ENCODE assay signal across 8 cellular contexts in the genomic region with DNA sequence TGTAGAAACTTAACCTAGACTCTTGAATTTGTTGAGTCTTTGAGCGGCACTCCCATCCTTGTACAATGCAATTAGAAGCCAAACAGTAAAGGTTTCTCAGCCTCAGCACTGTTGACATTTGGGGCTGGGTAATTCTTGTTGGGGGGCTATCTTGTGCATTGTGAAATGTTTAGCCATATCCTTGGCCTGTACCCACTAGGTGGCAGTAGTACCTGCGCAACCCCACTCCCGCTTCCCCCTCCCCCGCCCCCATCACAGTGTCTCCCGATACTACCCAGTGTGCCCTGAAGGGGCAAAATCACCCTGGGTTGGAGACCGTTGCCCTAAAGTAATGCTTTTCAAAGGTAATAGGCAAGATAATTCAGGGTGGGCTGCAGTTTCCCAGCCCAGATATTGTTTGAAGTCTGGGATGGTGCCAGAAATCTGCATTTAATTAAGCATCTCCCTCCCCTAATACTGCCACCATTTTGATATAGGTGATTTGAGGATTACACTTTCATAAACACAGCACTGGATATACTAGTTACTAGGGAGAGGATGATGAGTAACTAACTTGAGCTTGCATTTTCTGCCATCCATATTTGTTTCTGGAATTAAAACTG. TPM values are rescaled to one million over a fixed set of nuclear protein-coding genes. Genes with fewer than 3 reads are reported as not detected.
DNase-seq lines count a peak whose midpoint lies in the region; ATAC-seq and TF ChIP-seq lines count a peak whose summit lies in the region.

No MANE protein-coding gene starts in this region.

- H3K9me3 Mint-ChIP-seq in natural killer cell treated with Interleukin-12 subunit alpha and Interleukin-12 subunit beta and Interleukin-15 and Interleukin-18, amount 100 ng/mL, for 72 hours, result no peaks in the 10 kb centered on the region
- H3K9me3 Mint-ChIP-seq in stimulated activated naive CD8-positive, alpha-beta T cell treated with anti-CD3 and anti-CD28 coated beads, Interleukin-15, Interleukin-2, amounts not matched to agents 100 ng/mL and 50 ng/mL, for 24 hours, result no peaks in the 10 kb centered on the region

- H3K36me3 ChIP-seq in NT2/D1 (ENCODE audit: insufficient read depth, insufficient read length, low read length), result peaks cover 55% of the 10 kb centered on the region

- H3K4me1 ChIP-seq in NT2/D1 (ENCODE audit: insufficient read depth, insufficient read length), result peaks cover 4% of the 10 kb centered on the region

- TF ChIP-seq CTCF in HL-60 (IDR thresholded peaks at IDR 0.05; ENCODE audit: insufficient read depth, low read length) (peak; percentile 65), epithelial cell of proximal tubule (conservative IDR thresholded peaks at IDR 0.05; ENCODE audit: low read depth, low read length) (peak; percentile 69)

- no peaks in the 10 kb centered on the region for H3K27me3 ChIP-seq in HL-60 (ENCODE audit: insufficient read depth, poor library complexity, severe bottlenecking)
- H3K27me3 ChIP-seq in NT2/D1 (ENCODE audit: insufficient read depth, insufficient read length), result no peaks in the 10 kb centered on the region

- H3K27ac Mint-ChIP-seq in natural killer cell treated with Interleukin-12 subunit alpha and Interleukin-12 subunit beta and Interleukin-15 and Interleukin-18, amount 100 ng/mL, for 72 hours, result peak overlapping the region in 1 of 2 donors; percentile 46
- H3K27ac Mint-ChIP-seq in stimulated activated naive CD8-positive, alpha-beta T cell treated with anti-CD3 and anti-CD28 coated beads, Interleukin-15, Interleukin-2, amounts not matched to agents 100 ng/mL and 50 ng/mL, for 24 hours, result peak overlapping the region; percentile 7

- H3K27ac ChIP-seq in HL-60 (replicated peaks), result peak overlapping the region; percentile 87

- no peaks in the 10 kb centered on the region for H3K36me3 Mint-ChIP-seq in natural killer cell treated with Interleukin-12 subunit alpha and Interleukin-12 subunit beta and Interleukin-15 and Interleukin-18, amount 100 ng/mL, for 72 hours
- H3K36me3 Mint-ChIP-seq in stimulated activated naive CD8-positive, alpha-beta T cell treated with anti-CD3 and anti-CD28 coated beads, Interleukin-15, Interleukin-2, amounts not matched to agents 100 ng/mL and 50 ng/mL, for 24 hours (ENCODE audit: low read depth), result peaks cover 49% of the 10 kb centered on the region

- H3K9me3 ChIP-seq in NT2/D1 (ENCODE audit: insufficient read depth, low read length), result no peaks in the 10 kb centered on the region

- DNase-seq in CD1c-positive myeloid dendritic cell (ENCODE audit: extremely low spot score) (peak; percentile 74), HL-60 (ENCODE audit: low read depth in 1 of 2, low spot score in 1 of 2) (peak in 1 of 2 experiments; percentile 65), NT2/D1 (ENCODE audit: low read depth, low spot score) (peak; percentile 69), activated T-cell treated with anti-CD3 and anti-CD28 coated beads for 1 hour (ENCODE audit: low read depth) (peak; percentile 69), epithelial cell of proximal tubule (ENCODE audit: low read depth) (no peak), cerebellar nuclear complex (lab: John Stamatoyannopoulos, UW) (no peak)
- DNase-seq in natural killer cell treated with Interleukin-12 subunit alpha and Interleukin-12 subunit beta and Interleukin-15 and Interleukin-18, amount 100 ng/mL, for 72 hours (ENCODE audit: low spot score), result peak; percentile 69

- H3K4me1 Mint-ChIP-seq in natural killer cell treated with Interleukin-12 subunit alpha and Interleukin-12 subunit beta and Interleukin-15 and Interleukin-18, amount 100 ng/mL, for 72 hours (ENCODE audit: low read depth in 2 of 2), result peaks cover 22 to 26% of the 10 kb centered on the region in 2 donors
- H3K4me1 Mint-ChIP-seq in stimulated activated naive CD8-positive, alpha-beta T cell treated with anti-CD3 and anti-CD28 coated beads, Interleukin-15, Interleukin-2, amounts not matched to agents 100 ng/mL and 50 ng/mL, for 24 hours (ENCODE audit: low read depth), result peaks cover 43% of the 10 kb centered on the region

- H3K27me3 Mint-ChIP-seq in natural killer cell treated with Interleukin-12 subunit alpha and Interleukin-12 subunit beta and Interleukin-15 and Interleukin-18, amount 100 ng/mL, for 72 hours, result no peaks in the 10 kb centered on the region
- H3K27me3 Mint-ChIP-seq in stimulated activated naive CD8-positive, alpha-beta T cell treated with anti-CD3 and anti-CD28 coated beads, Interleukin-15, Interleukin-2, amounts not matched to agents 100 ng/mL and 50 ng/mL, for 24 hours, result no peaks in the 10 kb centered on the region

- peak overlapping the region; percentile 95; the same call in 1 of the 2 replicates for H3K4me3 ChIP-seq in HL-60 (replicated peaks; ENCODE audit: insufficient read depth, low read length)
- peak overlapping the region; percentile 6 for H3K4me3 ChIP-seq in NT2/D1 (ENCODE audit: insufficient read length, low read depth)
- peak overlapping the region; percentile 92 for H3K4me3 ChIP-seq in epithelial cell of proximal tubule (ENCODE audit: low read depth, low read length)

- peak overlapping the region; percentile 61 for H3K4me3 Mint-ChIP-seq in natural killer cell treated with Interleukin-12 subunit alpha and Interleukin-12 subunit beta and Interleukin-15 and Interleukin-18, amount 100 ng/mL, for 72 hours
- H3K4me3 Mint-ChIP-seq in stimulated activated naive CD8-positive, alpha-beta T cell treated with anti-CD3 and anti-CD28 coated beads, Interleukin-15, Interleukin-2, amounts not matched to agents 100 ng/mL and 50 ng/mL, for 24 hours, result peak overlapping the region; percentile 62

- peak overlapping the region; percentile 45 for H3K9ac ChIP-seq in NT2/D1 (ENCODE audit: insufficient read length, low read depth)

- ATAC-seq in natural killer cell treated with Interleukin-12 subunit alpha and Interleukin-12 subunit beta and Interleukin-15 and Interleukin-18, amount 100 ng/mL, for 72 hours, result peak; percentile 47 to 49

RNA-seq across cellular contexts. Expression of a gene that starts 1.8 kb away (rescaled TPM):
- total RNA-seq in epithelial cell of proximal tubule, result 572 and 889 TPM in 2 replicates
- 100 to 1,000 TPM; 320 to 343 TPM for total RNA-seq in natural killer cell treated with Interleukin-12 subunit alpha and Interleukin-12 subunit beta and Interleukin-15 and Interleukin-18, amount 100 ng/mL, for 72 hours

RNA-seq across cellular contexts. Expression of a gene that starts 6.4 kb away (rescaled TPM):
- 31.1 and 39.1 TPM in 2 replicates for total RNA-seq in epithelial cell of proximal tubule
- 10 to 100 TPM; 28.9 to 36.2 TPM for total RNA-seq in natural killer cell treated with Interleukin-12 subunit alpha and Interleukin-12 subunit beta and Interleukin-15 and Interleukin-18, amount 100 ng/mL, for 72 hours

RNA-seq across cellular contexts. Expression of a gene that starts 6.5 kb away (rescaled TPM):
- 23.4 and 25.3 TPM in 2 replicates for total RNA-seq in epithelial cell of proximal tubule
- total RNA-seq in natural killer cell treated with Interleukin-12 subunit alpha and Interleukin-12 subunit beta and Interleukin-15 and Interleukin-18, amount 100 ng/mL, for 72 hours, result 10 to 100 TPM; 28.2 to 31.8 TPM

RNA-seq across cellular contexts. Expression of a gene that starts 29.8 kb away (rescaled TPM):
- total RNA-seq in epithelial cell of proximal tubule, result 128 and 142 TPM in 2 replicates
- 100 to 1,000 TPM; 246 to 331 TPM for total RNA-seq in natural killer cell treated with Interleukin-12 subunit alpha and Interleukin-12 subunit beta and Interleukin-15 and Interleukin-18, amount 100 ng/mL, for 72 hours

RNA-seq across cellular contexts. Expression of a gene that starts 56.2 kb away (rescaled TPM):
- total RNA-seq in epithelial cell of proximal tubule, result 357 and 388 TPM in 2 replicates
- 100 to 1,000 TPM; 207 to 267 TPM for total RNA-seq in natural killer cell treated with Interleukin-12 subunit alpha and Interleukin-12 subunit beta and Interleukin-15 and Interleukin-18, amount 100 ng/mL, for 72 hours

Comparison
In these comparisons a context has a peak if more than half of its experiments do, and no peak if none do; other contexts are left out.
1. DNase-seq: peak in CD1c-positive myeloid dendritic cell (single experiment), NT2/D1 (single experiment), activated T-cell treated with anti-CD3 and anti-CD28 coated beads for 1 hour (single experiment) and natural killer cell treated with Interleukin-12 subunit alpha and Interleukin-12 subunit beta and Interleukin-15 and Interleukin-18, amount 100 ng/mL, for 72 hours (single experiment); none in epithelial cell of proximal tubule (single experiment) and cerebellar nuclear complex (0 of 2).
2. H3K4me3 ChIP-seq: peak in every context shown above with its lines; median percentile 95 in HL-60; 92 in epithelial cell of proximal tubule; 6 in NT2/D1.